Comparison of ENCODE assay signal across 8 cellular contexts in genomic region chr5:22852807-22853670, GRCh38. TPM values are rescaled to one million over a fixed set of nuclear protein-coding genes. Genes with fewer than 3 reads are reported as not detected.
A peak's percentile ranks its signal among the peaks of the same experiment; 100 is the strongest.
DNase-seq lines count a peak whose midpoint lies in the region; ATAC-seq and TF ChIP-seq lines count a peak whose summit lies in the region.

CDH12 (minus strand) TSS chr5:22853344.

- H3K27ac ChIP-seq in heart left ventricle (no peak within 1 kb of the TSS), upper lobe of right lung (no peak within 1 kb of the TSS)

- H3K9me3 ChIP-seq in heart left ventricle (no peaks in the 10 kb centered on the region), upper lobe of right lung (no peaks in the 10 kb centered on the region)

- peaks cover 15% of the 10 kb centered on the region for H3K4me1 Mint-ChIP-seq in WTC11

- DNase-seq in heart left ventricle (no peak), cardiac septum (ENCODE audit: low spot score) (no peak), NCI-H1105 (lab: John Stamatoyannopoulos, UW) (peak; percentile 67), WTC11 (ENCODE audit: low spot score) (peak; percentile 51), islet precursor cell (peak; percentile 79), upper lobe of right lung (no peak), HCEC 1CT (no peak)

- POLR2A ChIA-PET in WTC11 (lab: Charles Lee): no interaction called here

- TF ChIP-seq CTCF in heart left ventricle (IDR thresholded peaks at IDR 0.05) (no peak), WTC11 (IDR thresholded peaks at IDR 0.05) (no peak), upper lobe of right lung (IDR thresholded peaks at IDR 0.05) (no peak)

- peaks cover 26% of the 10 kb centered on the region for H3K27me3 Mint-ChIP-seq in WTC11 (ENCODE audit: low read depth)

- intact Hi-C loops in heart left ventricle (cut with DNase I) (no loop called here), cardiac septum (cut with DNase I) (no loop called here), upper lobe of right lung (cut with DNase I) (no loop called here)

- H3K27me3 ChIP-seq in heart left ventricle (peaks cover 0 to 16% (median 0%) of the 10 kb centered on the region in 9 donors), upper lobe of right lung (no peaks in the 10 kb centered on the region)

- H3K4me3 ChIP-seq in heart left ventricle (peak within 1 kb of the TSS in 9 of 12 donors; percentile 6 to 38 (median 27)), upper lobe of right lung (peak within 1 kb of the TSS; percentile 21)

- WGBS in heart left ventricle, 4 donors: 2 to 5% (median 3%) methylated on average over 31 of the region's 31 CpGs

- no peak for ATAC-seq in heart left ventricle
- peak; percentile 98 for ATAC-seq in WTC11
- ATAC-seq in upper lobe of right lung: peak; percentile 33
- ATAC-seq in HG03521 (IDR thresholded peaks at IDR 0.05; ENCODE audit: unreplicated experiment): no peak

- no peak for TF ChIP-seq POLR2A in heart left ventricle (IDR thresholded peaks at IDR 0.05)

- H3K4me1 ChIP-seq in heart left ventricle: peaks cover 0 to 11% (median 1%) of the 10 kb centered on the region in 12 donors
- H3K4me1 ChIP-seq in upper lobe of right lung: no peaks in the 10 kb centered on the region

- H3K9me3 Mint-ChIP-seq in WTC11: no peaks in the 10 kb centered on the region

- no peaks in the 10 kb centered on the region for H3K36me3 Mint-ChIP-seq in WTC11

- H3K36me3 ChIP-seq in heart left ventricle (no peaks in the 10 kb centered on the region), upper lobe of right lung (no peaks in the 10 kb centered on the region)

- no peak within 1 kb of the TSS for H3K27ac Mint-ChIP-seq in WTC11

- CTCF ChIA-PET in WTC11 (lab: Charles Lee): interaction anchor here (1.2 to 1.4 kb wide), 2 partner anchors 9 to 356 kb away, joined by 5 to 6 read pairs; no protein-coding TSS in a partner anchor

- peak within 1 kb of the TSS; percentile 92 for H3K4me3 Mint-ChIP-seq in WTC11

TF ChIP-seq in WTC11, 78 proteins besides CTCF, POLR2A, EP300 and RAD21:
- TF ChIP-seq ZNF423 (CRISPR knock-in tag; IDR thresholded peaks at IDR 0.05) (0 out of 2 replicates have a peak, but pooled peaks have one; percentile 5), CREM (CRISPR knock-in tag; IDR thresholded peaks at IDR 0.05) (no peak)

RNA-seq across cellular contexts. Expression of gene CDH12, which starts in this region (rescaled TPM):
- total RNA-seq in heart left ventricle (under 1 TPM in 1 of 9 donors, not detected in 8; 0.11 TPM), cardiac septum (not detected), WTC11 (2021) (not detected in 3 replicates), upper lobe of right lung (not detected)
- not detected for polyA plus RNA-seq in heart left ventricle

Comparison
In these comparisons a context has a peak if more than half of its experiments do, and no peak if none do; other contexts are left out.
1. Peak in DNase-seq and ATAC-seq in WTC11; RNA of the gene not detected or under 1 TPM.
2. Peak in ATAC-seq and H3K4me3 ChIP-seq in upper lobe of right lung; RNA of the gene not detected or under 1 TPM.
3. DNase-seq: peak in NCI-H1105 (single experiment) and islet precursor cell (single experiment); none in heart left ventricle (0 of 5), cardiac septum (single experiment), upper lobe of right lung (single experiment) and HCEC 1CT (single experiment).